Comparison of ENCODE assay signal across 23 cellular contexts in the genomic region with DNA sequence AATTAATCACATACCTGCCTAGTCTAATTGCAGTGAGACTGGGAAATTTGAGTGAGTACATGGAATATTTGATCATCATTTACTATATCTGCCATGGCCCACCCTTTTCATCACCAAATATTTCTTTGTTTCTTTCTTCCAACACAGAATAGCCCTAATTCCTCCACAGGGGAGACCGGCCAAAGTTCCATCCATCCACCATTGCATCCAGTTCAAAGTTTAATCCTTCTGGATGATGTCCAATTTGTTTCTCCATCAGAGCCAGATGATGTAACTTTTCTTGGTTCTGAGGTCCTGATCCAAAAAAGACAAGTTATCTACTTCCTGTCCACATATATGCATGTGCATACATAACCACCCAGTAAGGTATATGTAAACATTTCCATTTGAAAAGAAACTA.
"Had no signal": no experiment of that assay in that cellular context is flagged by ENCODE, and none has a peak within 500 bp of the region (broad histone marks: within the 10 kb centered on the region; RNA-seq: fewer than 3 reads in every experiment).

No MANE protein-coding gene starts in this region.

- DNase-seq: activated B cell treated with CpG ODN at 0.5 μM for 24 hours; activated CD4-positive, alpha-beta memory T cell treated with anti-CD3 and anti-CD28 coated beads for 36 hours; activated CD4-positive, alpha-beta T cell treated with anti-CD3 and anti-CD28 coated beads for 36 hours; activated effector memory CD4-positive, alpha-beta T cell treated with Interleukin-2 at 50 U/mL for 16 hours; activated naive CD4-positive, alpha-beta T cell treated with anti-CD3 and anti-CD28 coated beads for 36 hours; activated naive CD8-positive, alpha-beta T cell treated with anti-CD3 and anti-CD28 coated beads, Interleukin-2, amount 10 ng/mL, durations not matched to agents 7 days and 5 days; activated T-cell treated with anti-CD3 and anti-CD28 coated beads, Interleukin-2, amount 50 U/mL, for 72 hours; caudate nucleus; effector memory CD4-positive, alpha-beta T cell; foreskin keratinocyte; kidney glomerular epithelial cell; left lung; mammary epithelial cell; naive thymus-derived CD8-positive, alpha-beta T cell; ovary; small intestine; stimulated activated CD4-positive, alpha-beta T cell treated with anti-CD3 and anti-CD28 coated beads, Interleukin-2, amount 100 ng/mL, for 24 hours; T-helper 1 cell had no signal

- H3K4me1 ChIP-seq: foreskin keratinocyte, left lung, prostate gland, SJSA1 had no signal

- H3K4me3 ChIP-seq: hepatocyte, left lung, ovary, prostate gland, SJSA1 had no signal

- H3K9me3 ChIP-seq: left lung, ovary, prostate gland, SJSA1 had no signal

- ATAC-seq: activated CD4-positive, alpha-beta T cell treated with anti-CD3 and anti-CD28 coated beads for 36 hours; activated T-cell treated with anti-CD3 and anti-CD28 coated beads, Interleukin-2, amount 50 U/mL, for 72 hours; esophagus mucosa; foreskin keratinocyte; naive thymus-derived CD8-positive, alpha-beta T cell; stimulated activated memory B cell treated with anti-CD40 and anti-IgM and Interleukin-4, amounts not matched to agents 10 μg/mL and 1 μg/mL and 100 μg/mL, for 72 hours had no signal

- H3K27me3 ChIP-seq: foreskin keratinocyte, hepatocyte, left lung, ovary, SJSA1 had no signal

- H3K36me3 ChIP-seq: left lung, ovary, prostate gland, SJSA1 had no signal

- H3K27ac ChIP-seq: foreskin keratinocyte, hepatocyte, left lung, ovary, prostate gland, SJSA1 had no signal
